In genomic region chr1:243495442-243496172, GRCh38 we compare ENCODE assay signal across 11 cellular contexts.
DNase-seq lines count a peak whose midpoint lies in the region; ATAC-seq and TF ChIP-seq lines count a peak whose summit lies in the region.
"Had no signal": no experiment of that assay in that cellular context is flagged by ENCODE, and none has a peak within 500 bp of the region (broad histone marks: within the 10 kb centered on the region; RNA-seq: fewer than 3 reads in every experiment).

No MANE protein-coding gene starts in this region.

- no peaks in the 10 kb centered on the region for H3K27me3 ChIP-seq in mucosa of rectum (ENCODE audit: control insufficient read depth in 2 of 2, insufficient read depth in 2 of 2, low read length in 2 of 2)
- no peaks in the 10 kb centered on the region for H3K27me3 ChIP-seq in uterus
- no peaks in the 10 kb centered on the region for H3K27me3 ChIP-seq in effector memory CD4-positive, alpha-beta T cell (replicated peaks; ENCODE audit: control insufficient read depth, insufficient read depth, low read length, poor library complexity, severe bottlenecking)
- H3K27me3 ChIP-seq: cardiac muscle cell had no signal

- H3K9me3 ChIP-seq in mucosa of rectum (ENCODE audit: control insufficient read depth in 2 of 2, low read length in 2 of 2) (no peaks in the 10 kb centered on the region), uterus (no peaks in the 10 kb centered on the region)
- H3K9me3 ChIP-seq in effector memory CD4-positive, alpha-beta T cell (ENCODE audit: control insufficient read depth, low read length) = no peaks in the 10 kb centered on the region

- DNase-seq in activated naive CD8-positive, alpha-beta T cell treated with anti-CD3 and anti-CD28 coated beads for 36 hours = no peak
- DNase-seq in activated naive CD8-positive, alpha-beta T cell treated with anti-CD3 and anti-CD28 coated beads, Interleukin-2, amount 50 U/mL, for 24 hours = no peak
- no peak for DNase-seq in coronary artery (ENCODE audit: low spot score)
- DNase-seq in uterus = no peak
- DNase-seq in effector memory CD4-positive, alpha-beta T cell = no peak
- DNase-seq: KG1 had no signal

- peak overlapping the region; percentile 62 to 93 for H3K27ac ChIP-seq in coronary artery
- peak overlapping the region; percentile 52 to 61 for H3K27ac ChIP-seq in mucosa of rectum (ENCODE audit: low read depth in 2 of 2, low read length in 2 of 2)
- peak overlapping the region; percentile 35 to 36 for H3K27ac ChIP-seq in uterus
- no peak overlapping the region for H3K27ac ChIP-seq in effector memory CD4-positive, alpha-beta T cell (ENCODE audit: insufficient read depth, low read length, poor library complexity, severe bottlenecking)
- H3K27ac ChIP-seq: cardiac muscle cell had no signal

- no peak for TF ChIP-seq POLR2A in uterus (IDR thresholded peaks at IDR 0.05)

- H3K4me1 ChIP-seq in mucosa of rectum (ENCODE audit: control insufficient read depth in 2 of 2, insufficient read depth in 2 of 2, low read length in 2 of 2) (peaks cover 0 to 9% of the 10 kb centered on the region in 2 donors), uterus (no peaks in the 10 kb centered on the region)
- H3K4me1 ChIP-seq in effector memory CD4-positive, alpha-beta T cell (ENCODE audit: control insufficient read depth, insufficient read depth, low read length, poor library complexity, severe bottlenecking) = no peaks in the 10 kb centered on the region

- no peak overlapping the region for H3K9ac ChIP-seq in mucosa of rectum (ENCODE audit: low read depth in 1 of 2, low read length in 2 of 2)

- peaks cover 6% of the 10 kb centered on the region for H3K4me1 Mint-ChIP-seq in activated naive CD8-positive, alpha-beta T cell treated with anti-CD3 and anti-CD28 coated beads for 36 hours
- peaks cover 7% of the 10 kb centered on the region for H3K4me1 Mint-ChIP-seq in activated naive CD8-positive, alpha-beta T cell treated with anti-CD3 and anti-CD28 coated beads, Interleukin-2, amount 50 U/mL, for 24 hours

- no peak for TF ChIP-seq CTCF in coronary artery (IDR thresholded peaks at IDR 0.05)
- no peak for TF ChIP-seq CTCF in uterus (IDR thresholded peaks at IDR 0.05)

- no peaks in the 10 kb centered on the region for H3K36me3 ChIP-seq in mucosa of rectum (ENCODE audit: control insufficient read depth in 2 of 2, insufficient read depth in 2 of 2, low read length in 2 of 2)
- no peaks in the 10 kb centered on the region for H3K36me3 ChIP-seq in uterus
- H3K36me3 ChIP-seq in effector memory CD4-positive, alpha-beta T cell (ENCODE audit: control insufficient read depth, insufficient read depth, low read length) = no peaks in the 10 kb centered on the region
- H3K36me3 ChIP-seq: cardiac muscle cell had no signal

- H3K4me3 Mint-ChIP-seq in activated naive CD8-positive, alpha-beta T cell treated with anti-CD3 and anti-CD28 coated beads for 36 hours = no peak overlapping the region
- H3K4me3 Mint-ChIP-seq in activated naive CD8-positive, alpha-beta T cell treated with anti-CD3 and anti-CD28 coated beads, Interleukin-2, amount 50 U/mL, for 24 hours = no peak overlapping the region
- H3K4me3 Mint-ChIP-seq: T-helper 1 cell treated with Interleukin-12 subunit alpha and Interleukin-12 subunit beta and Interleukin-4 antibody, amounts not matched to agents 30 μg/mL and 1 μg/mL, for 36 hours had no signal

- ATAC-seq in activated naive CD8-positive, alpha-beta T cell treated with anti-CD3 and anti-CD28 coated beads, Interleukin-2, amount 50 U/mL, for 24 hours = no peak
- ATAC-seq in HG03460 (IDR thresholded peaks at IDR 0.05; ENCODE audit: unreplicated experiment) (no peak), HG02884 (IDR thresholded peaks at IDR 0.05; ENCODE audit: unreplicated experiment) (no peak)

- no peaks in the 10 kb centered on the region for H3K27me3 Mint-ChIP-seq in activated naive CD8-positive, alpha-beta T cell treated with anti-CD3 and anti-CD28 coated beads for 36 hours
- no peaks in the 10 kb centered on the region for H3K27me3 Mint-ChIP-seq in activated naive CD8-positive, alpha-beta T cell treated with anti-CD3 and anti-CD28 coated beads, Interleukin-2, amount 50 U/mL, for 24 hours

- peak overlapping the region; percentile 45 for H3K27ac Mint-ChIP-seq in activated naive CD8-positive, alpha-beta T cell treated with anti-CD3 and anti-CD28 coated beads for 36 hours
- no peak overlapping the region for H3K27ac Mint-ChIP-seq in activated naive CD8-positive, alpha-beta T cell treated with anti-CD3 and anti-CD28 coated beads, Interleukin-2, amount 50 U/mL, for 24 hours
- H3K27ac Mint-ChIP-seq: T-helper 1 cell treated with Interleukin-12 subunit alpha and Interleukin-12 subunit beta and Interleukin-4 antibody, amounts not matched to agents 30 μg/mL and 1 μg/mL, for 36 hours had no signal

- peaks cover 11% of the 10 kb centered on the region for H3K36me3 Mint-ChIP-seq in activated naive CD8-positive, alpha-beta T cell treated with anti-CD3 and anti-CD28 coated beads for 36 hours
- peaks cover 9% of the 10 kb centered on the region for H3K36me3 Mint-ChIP-seq in activated naive CD8-positive, alpha-beta T cell treated with anti-CD3 and anti-CD28 coated beads, Interleukin-2, amount 50 U/mL, for 24 hours (ENCODE audit: low read depth)

- H3K9me3 Mint-ChIP-seq in activated naive CD8-positive, alpha-beta T cell treated with anti-CD3 and anti-CD28 coated beads for 36 hours = no peaks in the 10 kb centered on the region
- H3K9me3 Mint-ChIP-seq in activated naive CD8-positive, alpha-beta T cell treated with anti-CD3 and anti-CD28 coated beads, Interleukin-2, amount 50 U/mL, for 24 hours = no peaks in the 10 kb centered on the region
- H3K9me3 Mint-ChIP-seq: T-helper 1 cell treated with Interleukin-12 subunit alpha and Interleukin-12 subunit beta and Interleukin-4 antibody, amounts not matched to agents 30 μg/mL and 1 μg/mL, for 36 hours had no signal

- H3K4me3 ChIP-seq in coronary artery (peak overlapping the region; percentile 59), mucosa of rectum (ENCODE audit: low read length in 2 of 2) (no peak overlapping the region), uterus (no peak overlapping the region)
- H3K4me3 ChIP-seq in effector memory CD4-positive, alpha-beta T cell (ENCODE audit: insufficient read depth, low read depth, low read length, poor library complexity, severe bottlenecking) = no peak overlapping the region
- H3K4me3 ChIP-seq: cardiac muscle cell had no signal

- intact Hi-C loops in uterus (cut with DNase I; ENCODE audit: low total_unique reads) = no loop called here
